In genomic region chr9:92042260-92042659, GRCh38 we compare ENCODE assay signal across 7 cellular contexts.
"Had no signal": no experiment of that assay in that cellular context is flagged by ENCODE, and none has a peak within 500 bp of the region (broad histone marks: within the 10 kb centered on the region; RNA-seq: fewer than 3 reads in every experiment).

No MANE protein-coding gene starts in this region.

- ATAC-seq: GM12878 had no signal

- H3K4me3 ChIP-seq: GM12878 had no signal

- FAIRE-seq: GM12878, GM12891, GM12892, GM18507, GM19239 had no signal

- DNase-seq: GDM1, GF-D8 had no signal
